8 cellular contexts compared by ENCODE assay signal in genomic region chr16:89216315-89217137, GRCh38. TPM values are rescaled to one million over a fixed set of nuclear protein-coding genes. Genes with fewer than 3 reads are reported as not detected.
DNase-seq lines count a peak whose midpoint lies in the region; ATAC-seq and TF ChIP-seq lines count a peak whose summit lies in the region.

No MANE protein-coding gene starts in this region.

- H3F3A ChIP-seq in SK-N-SH (replicated peaks; ENCODE audit: insufficient read depth): no peaks in the 10 kb centered on the region

- peaks cover 0 to 12% of the 10 kb centered on the region in 2 experiments for H3K36me3 ChIP-seq in SK-N-SH (replicated peaks in 1 of 2; ENCODE audit: control insufficient read depth in 1 of 2, insufficient read depth in 2 of 2, low read length in 1 of 2)
- peaks cover 0 to 12% (median 10%) of the 10 kb centered on the region in 5 donors for H3K36me3 ChIP-seq in subcutaneous abdominal adipose tissue (ENCODE audit: control insufficient read depth in 5 of 5, insufficient read depth in 5 of 5, low read length in 5 of 5)

- CTCF ChIA-PET in SK-N-SH (lab: Yijun Ruan, JAX): interaction anchor here (0.7 to 1.8 kb wide), 25 partner anchors 9 to 482 kb away, joined by 3 to 8 read pairs (median 4); partner anchors contain the start of genes GALNS, SLC22A31 and TRAPPC2L

- H3K27me3 ChIP-seq in SK-N-SH (ENCODE audit: insufficient read depth) (no peaks in the 10 kb centered on the region), subcutaneous abdominal adipose tissue (ENCODE audit: control insufficient read depth in 5 of 5, insufficient read depth in 4 of 5, low read length in 5 of 5) (no peaks in the 10 kb centered on the region)

- H3K9me2 ChIP-seq in SK-N-SH: no peaks in the 10 kb centered on the region

- peaks cover 0 to 7% of the 10 kb centered on the region in 2 experiments; a peak in 2 of 4 replicates for H3K4me1 ChIP-seq in SK-N-SH (ENCODE audit: control insufficient read depth in 1 of 2, insufficient read depth in 2 of 2, low read depth in 1 of 2, low read length in 1 of 2)
- peaks cover 0 to 30% (median 21%) of the 10 kb centered on the region in 5 donors for H3K4me1 ChIP-seq in subcutaneous abdominal adipose tissue (ENCODE audit: control insufficient read depth in 5 of 5, insufficient read depth in 5 of 5, low read length in 5 of 5)

- peaks cover 33% of the 10 kb centered on the region for H3K79me2 ChIP-seq in SK-N-SH (ENCODE audit: insufficient read depth)

- no peaks in the 10 kb centered on the region for H3K27me3 Mint-ChIP-seq in activated naive CD4-positive, alpha-beta T cell treated with anti-CD3 and anti-CD28 coated beads, Interleukin-2, amount 50 U/mL, for 24 hours

- peaks cover 24% of the 10 kb centered on the region for H3K4me1 Mint-ChIP-seq in activated naive CD4-positive, alpha-beta T cell treated with anti-CD3 and anti-CD28 coated beads, Interleukin-2, amount 50 U/mL, for 24 hours

- POLR2A ChIA-PET in SK-N-SH (lab: Yijun Ruan, JAX): no interaction called here

- 5% methylated on average over 25 of the region's 25 CpGs for WGBS in SK-N-SH (ENCODE audit: low lambda C conversion rate)

- H4K20me1 ChIP-seq in SK-N-SH (ENCODE audit: insufficient read depth): no peaks in the 10 kb centered on the region

- peak overlapping the region; percentile 87 for H3K27ac Mint-ChIP-seq in activated naive CD4-positive, alpha-beta T cell treated with anti-CD3 and anti-CD28 coated beads, Interleukin-2, amount 50 U/mL, for 24 hours

- H3K9me3 ChIP-seq in SK-N-SH (no peaks in the 10 kb centered on the region), subcutaneous abdominal adipose tissue (ENCODE audit: control insufficient read depth in 5 of 5, low read length in 5 of 5) (no peaks in the 10 kb centered on the region)

- ATAC-seq in GM18858 (IDR thresholded peaks at IDR 0.05; ENCODE audit: unreplicated experiment): no peak

- H3K4me2 ChIP-seq in SK-N-SH: peak overlapping the region; percentile 85

- TF ChIP-seq EP300 in SK-N-SH (IDR thresholded peaks at IDR 0.05; ENCODE audit: borderline replicate concordance in 1 of 2, low read depth in 1 of 2, low read length in 1 of 2): no peak

- TF ChIP-seq CTCF in SK-N-SH (IDR thresholded peaks at IDR 0.05): peak; percentile 74

- H3K27ac ChIP-seq in SK-N-SH (ENCODE audit: low read depth in 2 of 2, low read length in 1 of 2) (peak overlapping the region; percentile 77 to 84; a peak in 3 of 4 replicates), subcutaneous abdominal adipose tissue (ENCODE audit: low read depth, low read length) (peak overlapping the region; percentile 95)

- TF ChIP-seq RAD21 in SK-N-SH (IDR thresholded peaks at IDR 0.05; ENCODE audit: low read length): peak; percentile 90

- H3K36me3 Mint-ChIP-seq in activated naive CD4-positive, alpha-beta T cell treated with anti-CD3 and anti-CD28 coated beads, Interleukin-2, amount 50 U/mL, for 24 hours: no peaks in the 10 kb centered on the region

- H3K4me3 ChIP-seq in SK-N-SH (ENCODE audit: low read depth in 2 of 2, low read length in 1 of 2) (peak overlapping the region; percentile 83 to 84), subcutaneous abdominal adipose tissue (ENCODE audit: low read depth in 1 of 5, low read length in 5 of 5) (peak overlapping the region; percentile 75 to 93 (median 91))

- H2AFZ ChIP-seq in SK-N-SH (ENCODE audit: low read depth): peak overlapping the region; percentile 27; the same call in 1 of the 2 replicates

- DNase-seq in GM03348 (ENCODE audit: low spot score) (peak; percentile 84), Kasumi-1 (lab: John Stamatoyannopoulos, UW) (peak; percentile 83 to 89), SK-N-SH (peak; percentile 85), glomerular endothelial cell (ENCODE audit: extremely low read depth, low read depth, low spot score) (peak; percentile 61), nucleus accumbens (lab: John Stamatoyannopoulos, UW) (peak in 51 of 56 donors; percentile 7 to 86 (median 53))

- peak overlapping the region; percentile 79 for H3K4me3 Mint-ChIP-seq in activated naive CD4-positive, alpha-beta T cell treated with anti-CD3 and anti-CD28 coated beads, Interleukin-2, amount 50 U/mL, for 24 hours

- H3K9ac ChIP-seq in SK-N-SH (peak overlapping the region; percentile 85), subcutaneous abdominal adipose tissue (ENCODE audit: low read length in 5 of 5) (peak overlapping the region; percentile 91 to 99 (median 97))

- no peaks in the 10 kb centered on the region for H3K9me3 Mint-ChIP-seq in activated naive CD4-positive, alpha-beta T cell treated with anti-CD3 and anti-CD28 coated beads, Interleukin-2, amount 50 U/mL, for 24 hours

TF ChIP-seq in SK-N-SH, 30 proteins besides CTCF, POLR2A, EP300 and RAD21:
- peak; percentile 26; the same call in 1 of the 2 replicates for TF ChIP-seq GABPA (IDR thresholded peaks at IDR 0.05; ENCODE audit: low read depth)
- TF ChIP-seq GATA2 (CRISPR knock-in tag; IDR thresholded peaks at IDR 0.05): 0 out of 2 replicates have a peak, but pooled peaks have one; percentile 17
- TF ChIP-seq MAX (IDR thresholded peaks at IDR 0.05; ENCODE audit: low read depth): peak; percentile 91
- TF ChIP-seq NFIC (IDR thresholded peaks at IDR 0.05; ENCODE audit: borderline replicate concordance): no peak
- peak; percentile 98 for TF ChIP-seq MXI1 (IDR thresholded peaks at IDR 0.05; ENCODE audit: low read depth, low read length)
- TF ChIP-seq RXRA (IDR thresholded peaks at IDR 0.05; ENCODE audit: borderline replicate concordance, low read depth): no peak
- TF ChIP-seq TCF12 (IDR thresholded peaks at IDR 0.05): no peak
- peak; percentile 61; the same call in 1 of the 2 replicates for TF ChIP-seq USF2 (IDR thresholded peaks at IDR 0.05; ENCODE audit: borderline replicate concordance, low read depth, low read length)
- TF ChIP-seq RFX5 (IDR thresholded peaks at IDR 0.05; ENCODE audit: low read length): 0 out of 2 replicates have a peak, but pooled peaks have one; percentile 25
- peak; percentile 92; the same call in 1 of the 2 replicates for TF ChIP-seq SIN3A (IDR thresholded peaks at IDR 0.05; ENCODE audit: borderline replicate concordance, low read depth, low read length)
- TF ChIP-seq USF1 (IDR thresholded peaks at IDR 0.05; ENCODE audit: borderline replicate concordance, low read depth): peak; percentile 88
- peak; percentile 55; the same call in 1 of the 2 replicates for TF ChIP-seq SMC3 (IDR thresholded peaks at IDR 0.05; ENCODE audit: low read depth, low read length)

RNA-seq across cellular contexts. Expression of gene ZNF778, which starts 1.0 kb away (rescaled TPM):
- 6.2 and 10.8 TPM in 2 replicates for polyA plus RNA-seq in SK-N-SH (2012; rRNA removed)
- 3.4 and 4.1 TPM in 2 replicates for polyA plus RNA-seq in SK-N-SH (2012; cell fraction: cytosol; rRNA removed)
- 8.1 and 10.9 TPM in 2 replicates for polyA plus RNA-seq in SK-N-SH (2012; cell fraction: nucleus; rRNA removed)
- 7.9 and 10.6 TPM in 2 replicates for total RNA-seq in glomerular endothelial cell

RNA-seq across cellular contexts. Expression of gene SLC22A31, which starts 16.2 kb away (rescaled TPM):
- polyA plus RNA-seq in SK-N-SH (2012; rRNA removed): 0.07 and 0.16 TPM in 2 replicates
- 0.04 TPM in 1 of 2 replicates, not detected in the other for polyA plus RNA-seq in SK-N-SH (2012; cell fraction: cytosol; rRNA removed)
- 1.5 and 2.3 TPM in 2 replicates for polyA plus RNA-seq in SK-N-SH (2012; cell fraction: nucleus; rRNA removed)
- total RNA-seq in glomerular endothelial cell: not detected in 2 replicates

RNA-seq across cellular contexts. Expression of gene CDH15, which starts 45.0 kb away (rescaled TPM):
- polyA plus RNA-seq in SK-N-SH (2012; rRNA removed): 0.03 and 0.08 TPM in 2 replicates
- 0.03 and 0.04 TPM in 2 replicates for polyA plus RNA-seq in SK-N-SH (2012; cell fraction: cytosol; rRNA removed)
- 0.07 and 0.23 TPM in 2 replicates for polyA plus RNA-seq in SK-N-SH (2012; cell fraction: nucleus; rRNA removed)
- total RNA-seq in glomerular endothelial cell: 0.06 TPM in 1 of 2 replicates, not detected in the other
